ENCODE assay signal across 1 cellular context in genomic region chr1:234963180-234963903, GRCh38.
TF ChIP-seq lines count a peak whose summit lies in the region.

No MANE protein-coding gene starts in this region.

TF ChIP-seq in K562, 482 proteins besides CTCF, POLR2A, EP300 and RAD21 (continued from another document and continues in another):
- peak; percentile 96 for TF ChIP-seq CREB3 (tag; conservative IDR thresholded peaks at IDR 0.05; ENCODE audit: low read depth)
- TF ChIP-seq HMBOX1 (IDR thresholded peaks at IDR 0.05): no peak
- TF ChIP-seq SOX6 (IDR thresholded peaks at IDR 0.05): peak; percentile 69; the same call in 1 of the 2 replicates
- no peak for TF ChIP-seq ZNF184 (CRISPR knock-in tag; IDR thresholded peaks at IDR 0.05)
- TF ChIP-seq GTF2E2 (tag; IDR thresholded peaks at IDR 0.05): peak; percentile 92
- peak; percentile 89 for TF ChIP-seq ELF2 (CRISPR knock-in tag; IDR thresholded peaks at IDR 0.05)
- TF ChIP-seq CCAR2 (IDR thresholded peaks at IDR 0.05; ENCODE audit: low read depth, low read length): no peak
- TF ChIP-seq SIN3B (IDR thresholded peaks at IDR 0.05; ENCODE audit: low read depth): no peak
- peak in 1 of 2 experiments; percentile 97; a peak in 2 of 4 replicates for TF ChIP-seq ZNF639 (CRISPR knock-in tag; conservative IDR thresholded peaks at IDR 0.05 in 1 of 2, IDR thresholded peaks at IDR 0.05 in 1 of 2)
- TF ChIP-seq ZNF253 (CRISPR knock-in tag; conservative IDR thresholded peaks at IDR 0.05): no peak
- TF ChIP-seq ZNF3 (CRISPR knock-in tag; IDR thresholded peaks at IDR 0.05): peak; percentile 43; the same call in 1 of the 2 replicates
- TF ChIP-seq MAFK (IDR thresholded peaks at IDR 0.05; ENCODE audit: low read length): 0 out of 2 replicates have a peak, but pooled peaks have one; percentile 15
- peak; percentile 98 for TF ChIP-seq DMBX1 (CRISPR knock-in tag; IDR thresholded peaks at IDR 0.05; ENCODE audit: borderline replicate concordance)
- no peak for TF ChIP-seq MYNN (IDR thresholded peaks at IDR 0.05)
- no peak for TF ChIP-seq MYNN (CRISPR knock-in tag; IDR thresholded peaks at IDR 0.05)
- TF ChIP-seq ATF2 (CRISPR knock-in tag; IDR thresholded peaks at IDR 0.05): no peak
- no peak for TF ChIP-seq CREB3L1 (IDR thresholded peaks at IDR 0.05; ENCODE audit: borderline replicate concordance, low read depth)
- peak; percentile 41; the same call in 1 of the 2 replicates for TF ChIP-seq FOXM1 (IDR thresholded peaks at IDR 0.05; ENCODE audit: low read depth)
- 0 out of 2 replicates have a peak, but pooled peaks have one; percentile 17 for TF ChIP-seq FOXM1 (CRISPR knock-in tag; IDR thresholded peaks at IDR 0.05; ENCODE audit: low read depth)
- no peak for TF ChIP-seq ZNF431 (CRISPR knock-in tag; IDR thresholded peaks at IDR 0.05)
- no peak for TF ChIP-seq MTA3 (IDR thresholded peaks at IDR 0.05; ENCODE audit: borderline replicate concordance)
- TF ChIP-seq LEF1 (IDR thresholded peaks at IDR 0.05): no peak
- 0 out of 2 replicates have a peak, but pooled peaks have one; percentile 28 for TF ChIP-seq BRD4 (IDR thresholded peaks at IDR 0.05)
- TF ChIP-seq MYC (IDR thresholded peaks at IDR 0.05; ENCODE audit: low read depth, low read length): peak; percentile 73
- no peak for TF ChIP-seq MYC (CRISPR knock-in tag; IDR thresholded peaks at IDR 0.05; ENCODE audit: borderline replicate concordance, low read depth)
- no peak for TF ChIP-seq THRAP3 (IDR thresholded peaks at IDR 0.05; ENCODE audit: borderline replicate concordance)
- peak; percentile 85 for TF ChIP-seq NFRKB (IDR thresholded peaks at IDR 0.05; ENCODE audit: low read depth)
- peak; percentile 75 for TF ChIP-seq ZNF398 (CRISPR knock-in tag; IDR thresholded peaks at IDR 0.05)
- TF ChIP-seq MCM7 (IDR thresholded peaks at IDR 0.05): no peak
- TF ChIP-seq ZNF445 (CRISPR knock-in tag; IDR thresholded peaks at IDR 0.05; ENCODE audit: low read depth): peak; percentile 39
- peak; percentile 92; the same call in 1 of the 2 replicates for TF ChIP-seq HSF4 (CRISPR knock-in tag; IDR thresholded peaks at IDR 0.05; ENCODE audit: borderline replicate concordance)
- no peak for TF ChIP-seq MCM5 (IDR thresholded peaks at IDR 0.05; ENCODE audit: low read depth)
- TF ChIP-seq ZNF449 (CRISPR knock-in tag; IDR thresholded peaks at IDR 0.05): peak; percentile 92
- TF ChIP-seq PTRF (tag; IDR thresholded peaks at IDR 0.05): peak; percentile 88
- no peak for TF ChIP-seq ZNF740 (CRISPR knock-in tag; IDR thresholded peaks at IDR 0.05)
- peak in 1 of 2 experiments; percentile 89; a peak in 2 of 4 replicates for TF ChIP-seq ZNF740 (tag; IDR thresholded peaks at IDR 0.05)
- TF ChIP-seq TCF15 (CRISPR knock-in tag; IDR thresholded peaks at IDR 0.05): peak; percentile 87; the same call in 1 of the 2 replicates
- TF ChIP-seq NR2C1 (IDR thresholded peaks at IDR 0.05): no peak
- peak; percentile 88 for TF ChIP-seq NR2C1 (tag; IDR thresholded peaks at IDR 0.05)
- TF ChIP-seq ZBTB8A (IDR thresholded peaks at IDR 0.05; ENCODE audit: partially characterized antibody): no peak
- no peak for TF ChIP-seq SRSF1 (IDR thresholded peaks at IDR 0.05; ENCODE audit: low read depth, low read length)
- TF ChIP-seq ZC3H11A (IDR thresholded peaks at IDR 0.05; ENCODE audit: low read depth, low read length): no peak
- TF ChIP-seq ZNF277 (CRISPR knock-in tag; IDR thresholded peaks at IDR 0.05; ENCODE audit: borderline replicate concordance): no peak
- TF ChIP-seq SPI1 (IDR thresholded peaks at IDR 0.05; ENCODE audit: borderline replicate concordance, low read depth, low read length): peak; percentile 21; the same call in 1 of the 2 replicates
- no peak for TF ChIP-seq HNRNPLL (IDR thresholded peaks at IDR 0.05; ENCODE audit: low read depth, low read length, poor library complexity, severe bottlenecking)
- TF ChIP-seq MEF2D (tag; conservative IDR thresholded peaks at IDR 0.05; ENCODE audit: low read depth): 0 out of 2 replicates have a peak, but pooled peaks have one; percentile 67
- TF ChIP-seq ZNF707 (CRISPR knock-in tag; conservative IDR thresholded peaks at IDR 0.05): peak; percentile 74
- no peak for TF ChIP-seq NR2C2 (CRISPR knock-in tag; IDR thresholded peaks at IDR 0.05)
- TF ChIP-seq NR2C2 (tag; IDR thresholded peaks at IDR 0.05): peak; percentile 83
- peak; percentile 66; the same call in 1 of the 2 replicates for TF ChIP-seq ZNF518B (CRISPR knock-in tag; IDR thresholded peaks at IDR 0.05)
- TF ChIP-seq U2AF2 (optimal IDR thresholded peaks at IDR 0.05; ENCODE audit: low read depth, low read length): no peak
- TF ChIP-seq FOXK1 (CRISPR knock-in tag; IDR thresholded peaks at IDR 0.05; ENCODE audit: borderline replicate concordance): 0 out of 2 replicates have a peak, but pooled peaks have one; percentile 18
